Comparison of ENCODE assay signal across 20 cellular contexts in the genomic region with DNA sequence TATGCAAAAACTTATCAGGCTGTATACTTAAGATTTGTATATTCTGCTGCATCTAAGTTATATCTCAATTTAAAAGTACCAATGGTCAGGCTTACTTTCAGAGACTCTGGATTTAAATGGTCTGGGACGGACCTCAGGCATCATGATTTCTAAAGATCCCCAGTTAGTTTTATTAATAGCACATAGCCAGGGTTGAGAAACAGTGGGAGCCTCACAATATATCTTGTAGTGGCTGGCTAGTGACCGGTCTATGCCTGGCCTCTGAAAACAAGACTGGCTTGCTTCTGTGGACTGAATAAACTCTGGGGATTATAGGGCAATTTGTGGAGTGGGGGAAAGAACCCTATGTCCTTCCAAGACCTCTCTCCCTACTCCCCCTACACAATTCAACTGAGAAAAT.
"Had no signal": no experiment of that assay in that cellular context is flagged by ENCODE, and none has a peak within 500 bp of the region (broad histone marks: within the 10 kb centered on the region; RNA-seq: fewer than 3 reads in every experiment).

No MANE protein-coding gene starts in this region.

- H3K27ac ChIP-seq: RWPE1 had no signal

- DNase-seq: Kasumi-1, KG1, MM.1S, NCI-H1092 treated with DMSO at 0.1 percent for 48 hours, NCI-H1436, NCI-H187, NCI-H2029, NCI-H2081 treated with DMSO at 0.1 percent for 48 hours, NCI-H2171, NCI-H226, NCI-H446, NCI-H510A, NCI-H524 treated with DMSO at 0.1 percent for 48 hours, NCI-H69, NCI-H774, SHP77, SK-N-SH, T-helper 1 cell had no signal

- H3K9me3 ChIP-seq: SK-N-SH had no signal

- ATAC-seq: Panc1 had no signal

- H3K9me2 ChIP-seq: SK-N-SH had no signal

- H3K9ac ChIP-seq: SK-N-SH had no signal

- H3K4me2 ChIP-seq: SK-N-SH had no signal
